18 cellular contexts compared by ENCODE assay signal in genomic region chr3:23481660-23482278, GRCh38.
DNase-seq lines count a peak whose midpoint lies in the region; ATAC-seq and TF ChIP-seq lines count a peak whose summit lies in the region.
"Had no signal": no experiment of that assay in that cellular context is flagged by ENCODE, and none has a peak within 500 bp of the region (broad histone marks: within the 10 kb centered on the region; RNA-seq: fewer than 3 reads in every experiment).

No MANE protein-coding gene starts in this region.

- no peak overlapping the region for H3K27ac Mint-ChIP-seq in activated naive CD4-positive, alpha-beta T cell treated with anti-CD3 and anti-CD28 coated beads for 36 hours
- H3K27ac Mint-ChIP-seq in activated naive CD8-positive, alpha-beta T cell treated with anti-CD3 and anti-CD28 coated beads, Interleukin-2, amount 50 U/mL, for 24 hours: no peak overlapping the region
- H3K27ac Mint-ChIP-seq: activated naive CD8-positive, alpha-beta T cell had no signal

- peaks cover 0 to 6% of the 10 kb centered on the region in 2 experiments; a peak in 2 of 4 replicates for H3K4me1 ChIP-seq in SK-N-SH (ENCODE audit: control insufficient read depth in 1 of 2, insufficient read depth in 2 of 2, low read depth in 1 of 2, low read length in 1 of 2)

- H3K9ac ChIP-seq in SK-N-SH: no peak overlapping the region

- H3K4me3 ChIP-seq in SK-N-SH (ENCODE audit: low read depth in 2 of 2, low read length in 1 of 2): no peak overlapping the region
- H3K4me3 ChIP-seq: coronary artery, mucosa of descending colon had no signal

- TF ChIP-seq RAD21 in SK-N-SH (IDR thresholded peaks at IDR 0.05; ENCODE audit: low read length): no peak

- CTCF ChIA-PET in SK-N-SH (lab: Yijun Ruan, JAX): interaction anchor here (0.7 to 1.2 kb wide), 2 partner anchors 10 to 12 kb away, joined by 3 read pairs; no protein-coding TSS in a partner anchor
- CTCF ChIA-PET in activated naive CD4-positive, alpha-beta T cell treated with anti-CD3 and anti-CD28 coated beads for 36 hours (lab: Charles Lee): no interaction called here

- H3K27ac ChIP-seq in SK-N-SH (ENCODE audit: low read depth in 2 of 2, low read length in 1 of 2): peak overlapping the region in 1 of 2 experiments; percentile 47; a peak in 2 of 4 replicates
- peak overlapping the region; percentile 40 for H3K27ac ChIP-seq in layer of hippocampus (ENCODE audit: low read depth, low read length)
- H3K27ac ChIP-seq: coronary artery, VCaP had no signal

- peak; percentile 54 for ATAC-seq in GM18519 (IDR thresholded peaks at IDR 0.05; ENCODE audit: low FRiP score, unreplicated experiment)
- ATAC-seq in HG02884 (IDR thresholded peaks at IDR 0.05; ENCODE audit: unreplicated experiment): peak; percentile 79
- no peak for ATAC-seq in activated naive CD8-positive, alpha-beta T cell treated with anti-CD3 and anti-CD28 coated beads, Interleukin-2, amount 50 U/mL, for 24 hours
- ATAC-seq: HepG2, mucosa of descending colon had no signal

- H3K9me3 Mint-ChIP-seq in activated naive CD4-positive, alpha-beta T cell treated with anti-CD3 and anti-CD28 coated beads for 36 hours: peaks cover 33% of the 10 kb centered on the region
- H3K9me3 Mint-ChIP-seq in activated naive CD8-positive, alpha-beta T cell treated with anti-CD3 and anti-CD28 coated beads, Interleukin-2, amount 50 U/mL, for 24 hours: peaks cover 24% of the 10 kb centered on the region

- no peaks in the 10 kb centered on the region for H3K27me3 ChIP-seq in SK-N-SH (ENCODE audit: insufficient read depth)
- no peaks in the 10 kb centered on the region for H3K27me3 ChIP-seq in layer of hippocampus (ENCODE audit: control insufficient read depth, insufficient read depth, low read length)

- peaks cover 32% of the 10 kb centered on the region for H3K36me3 Mint-ChIP-seq in activated naive CD4-positive, alpha-beta T cell treated with anti-CD3 and anti-CD28 coated beads for 36 hours (ENCODE audit: low read depth)
- peaks cover 35% of the 10 kb centered on the region for H3K36me3 Mint-ChIP-seq in activated naive CD8-positive, alpha-beta T cell treated with anti-CD3 and anti-CD28 coated beads, Interleukin-2, amount 50 U/mL, for 24 hours (ENCODE audit: low read depth)

- no peaks in the 10 kb centered on the region for H3K27me3 Mint-ChIP-seq in activated naive CD4-positive, alpha-beta T cell treated with anti-CD3 and anti-CD28 coated beads for 36 hours (ENCODE audit: low read depth)
- no peaks in the 10 kb centered on the region for H3K27me3 Mint-ChIP-seq in activated naive CD8-positive, alpha-beta T cell treated with anti-CD3 and anti-CD28 coated beads, Interleukin-2, amount 50 U/mL, for 24 hours
- H3K27me3 Mint-ChIP-seq: activated naive CD8-positive, alpha-beta T cell had no signal

- H3F3A ChIP-seq in SK-N-SH (replicated peaks; ENCODE audit: insufficient read depth): no peaks in the 10 kb centered on the region

- H3K4me2 ChIP-seq in SK-N-SH: no peak overlapping the region

- no peak for TF ChIP-seq CTCF in SK-N-SH (IDR thresholded peaks at IDR 0.05)

- POLR2A ChIA-PET in SK-N-SH (lab: Yijun Ruan, JAX): no interaction called here

- TF ChIP-seq EP300 in SK-N-SH (IDR thresholded peaks at IDR 0.05; ENCODE audit: borderline replicate concordance in 1 of 2, low read depth in 1 of 2, low read length in 1 of 2): no peak; a peak in 2 of 4 replicates

- intact Hi-C loops in activated naive CD4-positive, alpha-beta T cell treated with anti-CD3 and anti-CD28 coated beads for 36 hours (cut with micrococcal nuclease): no loop called here

- no peaks in the 10 kb centered on the region for H4K20me1 ChIP-seq in SK-N-SH (ENCODE audit: insufficient read depth)

- H3K79me2 ChIP-seq in SK-N-SH (ENCODE audit: insufficient read depth): no peaks in the 10 kb centered on the region

- DNase-seq in SK-N-SH: peak; percentile 34
- DNase-seq in activated naive CD4-positive, alpha-beta T cell treated with anti-CD3 and anti-CD28 coated beads for 36 hours: no peak
- DNase-seq in mucosa of gallbladder (ENCODE audit: low spot score): no peak
- no peak for DNase-seq in H4 (ENCODE audit: low spot score)
- DNase-seq in activated naive CD8-positive, alpha-beta T cell treated with anti-CD3 and anti-CD28 coated beads, Interleukin-2, amount 50 U/mL, for 24 hours: no peak
- DNase-seq: AML-193; mucosa of descending colon; NCI-H1092 treated with DMSO at 0.1 percent for 48 hours; NCI-H524 treated with DMSO at 0.1 percent for 48 hours; Right ventricle myocardium superior; stimulated activated naive CD4-positive, alpha-beta T cell treated with Interleukin-2 at 50 U/mL for 16 hours had no signal

- H3K4me3 Mint-ChIP-seq in activated naive CD4-positive, alpha-beta T cell treated with anti-CD3 and anti-CD28 coated beads for 36 hours: no peak overlapping the region
- no peak overlapping the region for H3K4me3 Mint-ChIP-seq in activated naive CD8-positive, alpha-beta T cell treated with anti-CD3 and anti-CD28 coated beads, Interleukin-2, amount 50 U/mL, for 24 hours
- H3K4me3 Mint-ChIP-seq: activated naive CD8-positive, alpha-beta T cell had no signal

- no peaks in the 10 kb centered on the region for H3K9me3 ChIP-seq in SK-N-SH

- no peaks in the 10 kb centered on the region for H3K4me1 Mint-ChIP-seq in activated naive CD4-positive, alpha-beta T cell treated with anti-CD3 and anti-CD28 coated beads for 36 hours (ENCODE audit: low read depth)
- H3K4me1 Mint-ChIP-seq in activated naive CD8-positive, alpha-beta T cell treated with anti-CD3 and anti-CD28 coated beads, Interleukin-2, amount 50 U/mL, for 24 hours: no peaks in the 10 kb centered on the region

- WGBS in SK-N-SH (ENCODE audit: low lambda C conversion rate): 19% methylated on average over 3 of the region's 3 CpGs

- H3K36me3 ChIP-seq in SK-N-SH (replicated peaks in 1 of 2; ENCODE audit: control insufficient read depth in 1 of 2, insufficient read depth in 2 of 2, low read length in 1 of 2): no peaks in the 10 kb centered on the region

- no peak overlapping the region for H2AFZ ChIP-seq in SK-N-SH (ENCODE audit: low read depth)

- H3K9me2 ChIP-seq in SK-N-SH: no peaks in the 10 kb centered on the region

TF ChIP-seq in SK-N-SH, 30 proteins besides CTCF, POLR2A, EP300 and RAD21:
- TF ChIP-seq PBX3 (IDR thresholded peaks at IDR 0.05) (peak; percentile 51; the same call in 1 of the 2 replicates), GABPA (IDR thresholded peaks at IDR 0.05; ENCODE audit: low read depth) (no peak), NRF1 (IDR thresholded peaks at IDR 0.05; ENCODE audit: low read depth, low read length) (no peak), TEAD4 (IDR thresholded peaks at IDR 0.05; ENCODE audit: borderline replicate concordance, insufficient read depth) (no peak), TCF12 (IDR thresholded peaks at IDR 0.05) (peak; percentile 27; the same call in 1 of the 2 replicates), USF2 (IDR thresholded peaks at IDR 0.05; ENCODE audit: borderline replicate concordance, low read depth, low read length) (no peak), RCOR1 (IDR thresholded peaks at IDR 0.05; ENCODE audit: low read length) (peak; percentile 46; the same call in 1 of the 2 replicates), FOXM1 (IDR thresholded peaks at IDR 0.05; ENCODE audit: low read depth) (no peak), MEF2A (IDR thresholded peaks at IDR 0.05; ENCODE audit: borderline replicate concordance, low read depth) (no peak), TAF1 (IDR thresholded peaks at IDR 0.05; ENCODE audit: borderline replicate concordance, low read depth, low read length) (no peak), FOSL2 (IDR thresholded peaks at IDR 0.05; ENCODE audit: borderline replicate concordance, low read depth) (no peak), SMC3 (IDR thresholded peaks at IDR 0.05; ENCODE audit: low read depth, low read length) (no peak)
TF ChIP-seq in SK-N-SH: peak in this region for 3.
